ENCODE assay signal across 9 cellular contexts in the genomic region with DNA sequence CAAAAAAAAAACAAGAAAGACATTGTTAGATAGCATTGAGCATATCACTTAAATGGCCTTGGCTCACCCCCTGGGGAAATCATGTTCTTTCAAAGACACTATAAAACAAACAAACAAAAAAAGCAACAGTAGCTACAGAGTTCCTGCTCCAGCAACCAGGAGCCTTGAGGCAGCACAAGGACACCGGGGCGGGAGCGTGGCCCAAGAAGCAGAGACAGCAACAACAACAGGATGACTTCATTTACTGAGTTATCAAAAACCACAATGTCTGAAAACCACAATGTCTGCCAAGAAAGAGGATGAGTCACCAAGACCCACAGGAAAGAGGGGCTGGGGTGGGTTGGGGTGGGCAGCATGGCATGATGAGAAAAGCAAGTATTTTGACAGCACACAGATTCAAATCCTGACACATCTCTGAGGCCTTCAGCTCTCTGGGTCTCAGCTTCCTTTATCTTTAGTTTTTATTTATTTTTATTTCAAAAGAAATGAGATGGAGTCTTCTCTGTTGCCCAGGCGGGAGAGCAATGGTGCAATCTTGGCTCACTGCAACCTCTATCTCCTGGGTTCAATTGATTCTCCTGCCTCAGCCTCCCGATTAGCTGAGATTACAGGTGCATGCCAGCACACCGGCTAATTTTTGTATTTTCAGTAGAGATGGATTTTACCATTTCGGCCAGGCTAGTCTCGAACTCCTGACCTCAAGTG. TPM values are rescaled to one million over a fixed set of nuclear protein-coding genes. Genes with fewer than 3 reads are reported as not detected.
DNase-seq lines count a peak whose midpoint lies in the region; ATAC-seq and TF ChIP-seq lines count a peak whose summit lies in the region.
"Had no signal": no experiment of that assay in that cellular context is flagged by ENCODE, and none has a peak within 500 bp of the region (broad histone marks: within the 10 kb centered on the region; RNA-seq: fewer than 3 reads in every experiment).

No MANE protein-coding gene starts in this region.

- H3K27ac Mint-ChIP-seq in activated naive CD4-positive, alpha-beta T cell treated with anti-CD3 and anti-CD28 coated beads, Interleukin-2, amount 50 U/mL, for 24 hours: peak overlapping the region; percentile 57

- peak; percentile 32 for DNase-seq in GM20000 (ENCODE audit: low spot score)
- peak; percentile 78 for DNase-seq in SKM-1 (lab: John Stamatoyannopoulos, UW; ENCODE audit: unreplicated experiment)
- DNase-seq in kidney tubule cell (ENCODE audit: low spot score): peak; percentile 91
- peak; percentile 33 for DNase-seq in stomach
- DNase-seq in NCI-H526 (lab: John Stamatoyannopoulos, UW): no peak
- DNase-seq in pons (ENCODE audit: low spot score): no peak

- WGBS in stomach, 5 donors: 69 to 76% (median 71%) methylated on average over 8 of the region's 8 CpGs

- H3K4me3 ChIP-seq in stomach: no peak overlapping the region
- H3K4me3 ChIP-seq: psoas muscle had no signal

- TF ChIP-seq POLR2A in stomach (IDR thresholded peaks at IDR 0.05): no peak

- no peaks in the 10 kb centered on the region for H3K36me3 Mint-ChIP-seq in activated naive CD4-positive, alpha-beta T cell treated with anti-CD3 and anti-CD28 coated beads, Interleukin-2, amount 50 U/mL, for 24 hours

- peaks cover 42% of the 10 kb centered on the region for H3K4me1 Mint-ChIP-seq in activated naive CD4-positive, alpha-beta T cell treated with anti-CD3 and anti-CD28 coated beads, Interleukin-2, amount 50 U/mL, for 24 hours

- peaks cover 14 to 36% (median 22%) of the 10 kb centered on the region in 4 donors for H3K4me1 ChIP-seq in stomach
- H3K4me1 ChIP-seq: psoas muscle had no signal

- peak overlapping the region in 3 of 5 donors; percentile 33 to 73 (median 56) for H3K27ac ChIP-seq in stomach
- H3K27ac ChIP-seq: psoas muscle had no signal

- intact Hi-C loops in stomach (cut with DNase I; ENCODE audit: low total_unique reads): no loop called here

- no peak for TF ChIP-seq CTCF in GM20000 (IDR thresholded peaks at IDR 0.05; ENCODE audit: extremely low read depth, missing control alignments)
- no peak for TF ChIP-seq CTCF in stomach (IDR thresholded peaks at IDR 0.05)

- H3K36me3 ChIP-seq in stomach: no peaks in the 10 kb centered on the region

- H3K9me3 Mint-ChIP-seq in activated naive CD4-positive, alpha-beta T cell treated with anti-CD3 and anti-CD28 coated beads, Interleukin-2, amount 50 U/mL, for 24 hours: no peaks in the 10 kb centered on the region

- no peak for ATAC-seq in HG02970 (IDR thresholded peaks at IDR 0.05; ENCODE audit: low FRiP score, unreplicated experiment)
- ATAC-seq: psoas muscle had no signal

- peak overlapping the region; percentile 56 for H3K4me3 Mint-ChIP-seq in activated naive CD4-positive, alpha-beta T cell treated with anti-CD3 and anti-CD28 coated beads, Interleukin-2, amount 50 U/mL, for 24 hours

- no peaks in the 10 kb centered on the region for H3K27me3 ChIP-seq in stomach

- no peak for TF ChIP-seq EP300 in stomach (IDR thresholded peaks at IDR 0.05)

- H3K27me3 Mint-ChIP-seq in activated naive CD4-positive, alpha-beta T cell treated with anti-CD3 and anti-CD28 coated beads, Interleukin-2, amount 50 U/mL, for 24 hours: no peaks in the 10 kb centered on the region

- no peaks in the 10 kb centered on the region for H3K9me3 ChIP-seq in stomach
- H3K9me3 ChIP-seq: psoas muscle had no signal

RNA-seq across cellular contexts. Expression of a gene that starts 19.3 kb away (rescaled TPM):
- total RNA-seq in stomach: 100 to 1,000 TPM in 2 of 5 donors, 10 to 100 TPM in 3; 38.5 to 353 (median 78.2) TPM
- polyA plus RNA-seq in stomach: 10 to 100 TPM in 1 of 3 donors, 1 to 10 TPM in 2; 4.4 to 23.6 (median 4.8) TPM

Comparison
In these comparisons a context has a peak if more than half of its experiments do, and no peak if none do; other contexts are left out.
1. DNase-seq: peak in GM20000 (single experiment), SKM-1 (single experiment), kidney tubule cell (single experiment) and stomach (single experiment); none in NCI-H526 (0 of 2) and pons (single experiment).